In genomic region chr3:30492581-30493192, GRCh38 we compare ENCODE assay signal across 1 cellular context.
TF ChIP-seq lines count a peak whose summit lies in the region.

No MANE protein-coding gene starts in this region.

TF ChIP-seq in HepG2, 621 proteins besides CTCF, POLR2A, EP300 and RAD21 (continued from another document):
- TF ChIP-seq ZBTB7B (CRISPR knock-in tag; IDR thresholded peaks at IDR 0.05) (no peak; the same call in 1 of the 2 replicates), TEAD3 (CRISPR knock-in tag; optimal IDR thresholded peaks at IDR 0.05; ENCODE audit: borderline replicate concordance) (peak; percentile 90), PHF20 (CRISPR knock-in tag; IDR thresholded peaks at IDR 0.05) (no peak), ZNF567 (CRISPR knock-in tag; IDR thresholded peaks at IDR 0.05; ENCODE audit: borderline replicate concordance) (no peak), MYPOP (CRISPR knock-in tag; IDR thresholded peaks at IDR 0.05) (no peak; the same call in 1 of the 2 replicates), CERS6 (CRISPR knock-in tag; IDR thresholded peaks at IDR 0.05) (no peak), SNAPC4 (CRISPR knock-in tag; IDR thresholded peaks at IDR 0.05) (no peak), DR1 (CRISPR knock-in tag; IDR thresholded peaks at IDR 0.05) (no peak), POLR2G (IDR thresholded peaks at IDR 0.05; ENCODE audit: low read depth, low read length) (no peak), GLMP (CRISPR knock-in tag; IDR thresholded peaks at IDR 0.05; ENCODE audit: borderline replicate concordance) (no peak), ZNF776 (CRISPR knock-in tag; IDR thresholded peaks at IDR 0.05) (no peak), PAX8 (CRISPR knock-in tag; IDR thresholded peaks at IDR 0.05; ENCODE audit: borderline replicate concordance) (no peak), REXO4 (CRISPR knock-in tag; IDR thresholded peaks at IDR 0.05; ENCODE audit: borderline replicate concordance) (no peak), ZFP1 (CRISPR knock-in tag; IDR thresholded peaks at IDR 0.05) (0 out of 2 replicates have a peak, but pooled peaks have one; percentile 13)
